In genomic region chr5:73945505-73945904, GRCh38 we compare ENCODE assay signal across 13 cellular contexts.
DNase-seq lines count a peak whose midpoint lies in the region; ATAC-seq and TF ChIP-seq lines count a peak whose summit lies in the region.
"Had no signal": no experiment of that assay in that cellular context is flagged by ENCODE, and none has a peak within 500 bp of the region (broad histone marks: within the 10 kb centered on the region; RNA-seq: fewer than 3 reads in every experiment).

No MANE protein-coding gene starts in this region.

- CTCF ChIA-PET in MCF 10A (lab: Yijun Ruan, JAX) (interaction anchor here (0.6 to 0.7 kb wide), 2 partner anchors 294 to 357 kb away, joined by 3 read pairs; no protein-coding TSS in a partner anchor), RWPE1 (lab: Yijun Ruan, JAX) (no interaction called here)

- BruUV-seq in MCF 10A (replicated peaks; lab: Mats Ljungman, UMichigan) = no TSS peak

- no peak for ATAC-seq in GM21737 (IDR thresholded peaks at IDR 0.05; ENCODE audit: unreplicated experiment)
- ATAC-seq: CD8-positive, alpha-beta T cell had no signal

- H3K36me3 Mint-ChIP-seq in MCF 10A (ENCODE audit: insufficient read depth, unreplicated experiment) = peaks cover 18% of the 10 kb centered on the region
- H3K36me3 Mint-ChIP-seq: CD8-positive, alpha-beta T cell had no signal

- peaks cover 8% of the 10 kb centered on the region for H3K9me3 Mint-ChIP-seq in MCF 10A (ENCODE audit: unreplicated experiment)
- H3K9me3 Mint-ChIP-seq: activated T-helper 2 cell treated with anti-CD3 and anti-CD28 coated beads, Interferon-gamma antibody, Interleukin-2, Interleukin-4, amounts not matched to agents 10 μg/mL and 5 μg/mL and 100 μg/mL, durations not matched to agents 14 hours and 24 hours and 36 hours had no signal

- H3K27me3 Mint-ChIP-seq in MCF 10A (ENCODE audit: insufficient read depth, unreplicated experiment) = no peaks in the 10 kb centered on the region

- H3K27ac ChIP-seq in breast epithelium (no peak overlapping the region), RWPE1 (no peak overlapping the region)
- H3K27ac ChIP-seq: esophagus squamous epithelium had no signal

- H3K36me3 ChIP-seq in breast epithelium = no peaks in the 10 kb centered on the region

- POLR2A ChIA-PET in MCF 10A (lab: Yijun Ruan, JAX) = interaction anchor here (1.1 kb wide), 1 partner anchor 10 kb away, joined by 5 read pairs; no protein-coding TSS in a partner anchor
- POLR2A ChIA-PET in RWPE1 (lab: Yijun Ruan, JAX; ENCODE audit: low non-redundant PET) = no interaction called here

- no peaks in the 10 kb centered on the region for H3K4me1 ChIP-seq in breast epithelium

- H3K4me3 ChIP-seq in breast epithelium (no peak overlapping the region), fibroblast of mammary gland (ENCODE audit: control insufficient read depth, low read depth, low read length) (no peak overlapping the region)
- H3K4me3 ChIP-seq: esophagus squamous epithelium had no signal

- intact Hi-C loops in MCF 10A (cut with micrococcal nuclease) = no loop called here
- intact Hi-C loops in breast epithelium (cut with DNase I; ENCODE audit: low total_unique reads) = no loop called here

- H3K27ac Mint-ChIP-seq in MCF 10A (ENCODE audit: low read depth, unreplicated experiment) = no peak overlapping the region
- H3K27ac Mint-ChIP-seq: activated T-helper 2 cell treated with anti-CD3 and anti-CD28 coated beads, Interferon-gamma antibody, Interleukin-2, Interleukin-4, amounts not matched to agents 10 μg/mL and 5 μg/mL and 100 μg/mL, durations not matched to agents 14 hours and 24 hours and 36 hours; CD8-positive, alpha-beta T cell had no signal

- H3K9me3 ChIP-seq in breast epithelium = no peaks in the 10 kb centered on the region

- DNase-seq in MCF 10A (ENCODE audit: unreplicated experiment) (no peak), breast epithelium (ENCODE audit: low spot score in 2 of 2) (no peak), RWPE1 (ENCODE audit: low spot score) (no peak), fibroblast of mammary gland (ENCODE audit: low read depth) (no peak), mucosa of gallbladder (ENCODE audit: low spot score) (no peak), HPDE6-E6E7 (ENCODE audit: extremely low spot score) (no peak)
- DNase-seq in stimulated activated CD8-positive, alpha-beta memory T cell treated with anti-CD3 and anti-CD28 coated beads, Interleukin-4, amount 100 ng/mL, for 48 hours = peak; percentile 48
- DNase-seq: esophagus squamous epithelium, midbrain, NCI-H2081 had no signal

- H3K4me1 Mint-ChIP-seq in MCF 10A (ENCODE audit: insufficient read depth, unreplicated experiment) = peaks cover 24% of the 10 kb centered on the region

- TF ChIP-seq CTCF in MCF 10A (IDR thresholded peaks at IDR 0.05; ENCODE audit: unreplicated experiment) = peak; percentile 45
- no peak for TF ChIP-seq CTCF in breast epithelium (IDR thresholded peaks at IDR 0.05)
- peak; percentile 34 for TF ChIP-seq CTCF in RWPE1 (conservative IDR thresholded peaks at IDR 0.05; ENCODE audit: low read depth)
- TF ChIP-seq CTCF in fibroblast of mammary gland (conservative IDR thresholded peaks at IDR 0.05; ENCODE audit: control insufficient read depth, insufficient read depth, low read depth, low read length) = peak; percentile 34

- H3K4me3 Mint-ChIP-seq in MCF 10A (ENCODE audit: unreplicated experiment) = no peak overlapping the region
- H3K4me3 Mint-ChIP-seq: CD8-positive, alpha-beta T cell had no signal

- TF ChIP-seq POLR2A in breast epithelium (IDR thresholded peaks at IDR 0.05) = no peak

- H3K27me3 ChIP-seq in breast epithelium = no peaks in the 10 kb centered on the region

Comparison
In these comparisons a context has a peak if more than half of its experiments do, and no peak if none do; other contexts are left out.
1. CTCF ChIP-seq: peak in MCF 10A (single experiment), RWPE1 (single experiment) and fibroblast of mammary gland (single experiment); none in breast epithelium (0 of 3).